8 cellular contexts compared by ENCODE assay signal in the genomic region with DNA sequence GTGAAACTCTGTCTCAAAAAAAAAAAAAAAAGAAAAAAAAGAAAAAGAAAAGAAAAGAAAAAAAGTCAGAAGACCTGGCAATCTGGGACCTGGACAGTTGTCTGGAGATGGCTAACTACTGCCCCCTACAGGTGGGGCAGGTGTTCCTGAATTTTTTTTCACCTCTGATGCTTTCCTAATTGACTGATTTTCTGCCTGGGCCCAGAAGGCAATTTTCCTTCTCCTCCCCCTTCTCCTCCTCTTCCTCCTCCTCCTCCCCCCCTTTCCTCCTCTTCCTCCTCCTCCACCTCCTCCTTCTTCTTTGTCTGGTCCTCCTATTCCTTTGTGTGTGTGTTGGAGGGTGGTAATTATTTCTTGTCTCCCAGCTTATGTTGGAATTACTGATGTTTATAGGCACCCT. TPM values are rescaled to one million over a fixed set of nuclear protein-coding genes. Genes with fewer than 3 reads are reported as not detected.
A peak's percentile ranks its signal among the peaks of the same experiment; 100 is the strongest.
DNase-seq lines count a peak whose midpoint lies in the region; ATAC-seq and TF ChIP-seq lines count a peak whose summit lies in the region.

No MANE protein-coding gene starts in this region.

- H3K4me1 Mint-ChIP-seq in naive thymus-derived CD4-positive, alpha-beta T cell, result no peaks in the 10 kb centered on the region

- no peaks in the 10 kb centered on the region for H3K27me3 ChIP-seq in GM06990 (replicated peaks; ENCODE audit: control insufficient read depth, insufficient read depth, low read length)
- no peaks in the 10 kb centered on the region for H3K27me3 ChIP-seq in naive thymus-derived CD4-positive, alpha-beta T cell (ENCODE audit: control insufficient read depth in 2 of 2, insufficient read depth in 2 of 2, low read length in 2 of 2)

- ATAC-seq in esophagus mucosa (peak; percentile 64), GM18520 (IDR thresholded peaks at IDR 0.05; ENCODE audit: unreplicated experiment) (no peak)
- ATAC-seq in naive thymus-derived CD4-positive, alpha-beta T cell, result no peak

- no peak overlapping the region for H3K4me3 Mint-ChIP-seq in naive thymus-derived CD4-positive, alpha-beta T cell

- H3K36me3 ChIP-seq in GM06990 (ENCODE audit: control insufficient read depth, insufficient read depth, low read length), result no peaks in the 10 kb centered on the region
- H3K36me3 ChIP-seq in naive thymus-derived CD4-positive, alpha-beta T cell (ENCODE audit: control insufficient read depth in 2 of 3, insufficient read depth in 3 of 3, low read length in 3 of 3), result no peaks in the 10 kb centered on the region

- peak; percentile 43 for TF ChIP-seq CTCF in GM06990 (IDR thresholded peaks at IDR 0.05; ENCODE audit: insufficient read depth, low read length, poor library complexity, severe bottlenecking)

- H3K27me3 Mint-ChIP-seq in naive thymus-derived CD4-positive, alpha-beta T cell, result peaks cover 0 to 18% (median 9%) of the 10 kb centered on the region in 5 donors

- no peaks in the 10 kb centered on the region for H3K4me1 ChIP-seq in naive thymus-derived CD4-positive, alpha-beta T cell (ENCODE audit: control insufficient read depth in 2 of 2, insufficient read depth in 2 of 2, low read length in 2 of 2)

- intact Hi-C loops in naive thymus-derived CD4-positive, alpha-beta T cell (cut with micrococcal nuclease), result loop anchor here in 1 of 2 donors (10.0 kb wide), 1 partner anchor 1403 kb away; no protein-coding TSS in a partner anchor

- no peaks in the 10 kb centered on the region for H3K9me3 ChIP-seq in naive thymus-derived CD4-positive, alpha-beta T cell (ENCODE audit: control insufficient read depth in 2 of 3, low read length in 3 of 3)

- DNase-seq in ACHN, result peak; percentile 63
- DNase-seq in GM06990 (ENCODE audit: extremely low read depth, insufficient read length), result no peak
- DNase-seq in NOMO-1 (lab: John Stamatoyannopoulos, UW; ENCODE audit: unreplicated experiment in 2 of 2), result peak; percentile 37 to 40
- DNase-seq in globus pallidus (ENCODE audit: low spot score), result no peak
- no peak for DNase-seq in naive thymus-derived CD4-positive, alpha-beta T cell
- DNase-seq in dedifferentiated amniotic fluid mesenchymal stem cell (ENCODE audit: extremely low spot score), result no peak

- POLR2A ChIA-PET in naive thymus-derived CD4-positive, alpha-beta T cell (lab: Charles Lee), result no interaction called here

- H3K27ac ChIP-seq in naive thymus-derived CD4-positive, alpha-beta T cell (ENCODE audit: low read depth, low read length), result no peak overlapping the region

- H3K4me3 ChIP-seq in GM06990 (replicated peaks; ENCODE audit: low read depth, low read length), result no peak overlapping the region
- H3K4me3 ChIP-seq in naive thymus-derived CD4-positive, alpha-beta T cell (ENCODE audit: low read length), result no peak overlapping the region

- no peak overlapping the region for H3K27ac Mint-ChIP-seq in naive thymus-derived CD4-positive, alpha-beta T cell

- peaks cover 0 to 4% (median 0%) of the 10 kb centered on the region in 5 donors for H3K36me3 Mint-ChIP-seq in naive thymus-derived CD4-positive, alpha-beta T cell

- H3K9me3 Mint-ChIP-seq in naive thymus-derived CD4-positive, alpha-beta T cell, result peaks cover 0 to 10% (median 2%) of the 10 kb centered on the region in 11 donors

- in situ Hi-C loops in ACHN (cut with HindIII; ENCODE audit: low pct_ligation_motif_present, low pct_unique_long_range_greater_than_20kb, low sequenced_read_pairs), result no loop called here

- CTCF ChIA-PET in naive thymus-derived CD4-positive, alpha-beta T cell (lab: Charles Lee), result interaction anchor here (0.7 kb wide), 1 partner anchor 1725 kb away, joined by 6 read pairs; no protein-coding TSS in a partner anchor

RNA-seq across cellular contexts. Expression of a gene that starts 26.7 kb away (rescaled TPM):
- 7.5 TPM for total RNA-seq in esophagus mucosa
- under 1 TPM in 1 of 5 experiments, not detected in 4; 0.36 TPM for total RNA-seq in naive thymus-derived CD4-positive, alpha-beta T cell
- not detected for polyA plus RNA-seq in naive thymus-derived CD4-positive, alpha-beta T cell

Comparison
In these comparisons a context has a peak if more than half of its experiments do, and no peak if none do; other contexts are left out.
1. DNase-seq: peak in ACHN (single experiment) and NOMO-1 (2 of 2); none in GM06990 (single experiment), globus pallidus (single experiment), naive thymus-derived CD4-positive, alpha-beta T cell (0 of 9) and dedifferentiated amniotic fluid mesenchymal stem cell (single experiment).